ENCODE assay signal across 21 cellular contexts in the genomic region with DNA sequence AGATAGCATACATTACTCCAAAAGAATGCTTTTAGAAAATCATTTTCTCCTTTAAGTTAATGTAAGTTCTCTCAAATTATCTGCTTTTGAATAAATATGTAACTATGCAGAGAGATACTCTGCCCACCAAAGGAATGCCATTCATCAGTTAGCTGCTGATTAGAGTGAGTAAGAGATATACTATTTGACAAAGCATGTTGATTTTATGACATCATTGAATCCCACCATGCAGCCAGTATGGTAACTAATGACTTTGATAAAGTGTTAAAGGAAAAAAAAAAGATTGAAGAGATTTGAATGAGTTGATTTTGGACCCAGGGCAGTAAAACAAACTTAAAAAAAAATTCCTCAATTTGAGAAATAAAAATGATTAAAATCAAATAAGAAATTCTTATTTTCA.
DNase-seq lines count a peak whose midpoint lies in the region; ATAC-seq and TF ChIP-seq lines count a peak whose summit lies in the region.
"Had no signal": no experiment of that assay in that cellular context is flagged by ENCODE, and none has a peak within 500 bp of the region (broad histone marks: within the 10 kb centered on the region; RNA-seq: fewer than 3 reads in every experiment).

No MANE protein-coding gene starts in this region.

- no peaks in the 10 kb centered on the region for H3K4me1 Mint-ChIP-seq in endothelial cell (ENCODE audit: unreplicated experiment)

- H3K36me3 Mint-ChIP-seq in endothelial cell (ENCODE audit: low read depth, unreplicated experiment): no peaks in the 10 kb centered on the region

- H3K4me3 ChIP-seq in lower lobe of right lung: no peak overlapping the region
- H3K4me3 ChIP-seq: BLaER1, cardiac muscle cell, gastrocnemius medialis had no signal

- DNase-seq in ELR (ENCODE audit: low read depth) (peak; percentile 71), RKO (ENCODE audit: low spot score) (peak; percentile 2), endothelial cell (ENCODE audit: low spot score) (no peak), renal cortical epithelial cell (ENCODE audit: low read depth) (peak; percentile 1), G401 (ENCODE audit: low spot score) (no peak), NCI-H1092 (lab: John Stamatoyannopoulos, UW) (no peak), lower lobe of right lung (no peak)
- DNase-seq: activated CD4-positive, alpha-beta T cell treated with anti-CD3 and anti-CD28 coated beads for 1 hour; activated CD8-positive, alpha-beta memory T cell treated with anti-CD3 and anti-CD28 coated beads, Interleukin-2, amount 50 U/mL, for 4 hours; activated naive CD4-positive, alpha-beta T cell treated with Interleukin-2 at 50 U/mL for 16 hours; DMS79; effector memory CD8-positive, alpha-beta T cell; gastrocnemius medialis; GOT3; NCI-H774; retina; substantia nigra had no signal

- H3K27me3 Mint-ChIP-seq in endothelial cell (ENCODE audit: unreplicated experiment): no peaks in the 10 kb centered on the region
- H3K27me3 Mint-ChIP-seq: effector memory CD8-positive, alpha-beta T cell had no signal

- no peak overlapping the region for H3K27ac ChIP-seq in lower lobe of right lung
- H3K27ac ChIP-seq: BLaER1, cardiac muscle cell, gastrocnemius medialis had no signal

- H3K9me3 ChIP-seq in lower lobe of right lung: no peaks in the 10 kb centered on the region
- H3K9me3 ChIP-seq: BLaER1, gastrocnemius medialis had no signal

- no peak overlapping the region for H3K4me3 Mint-ChIP-seq in endothelial cell (ENCODE audit: unreplicated experiment)
- H3K4me3 Mint-ChIP-seq: effector memory CD8-positive, alpha-beta T cell had no signal

- no peaks in the 10 kb centered on the region for H3K36me3 ChIP-seq in lower lobe of right lung
- H3K36me3 ChIP-seq: BLaER1, cardiac muscle cell, gastrocnemius medialis had no signal

- no peaks in the 10 kb centered on the region for H3K27me3 ChIP-seq in lower lobe of right lung (ENCODE audit: low read depth)
- H3K27me3 ChIP-seq: BLaER1, gastrocnemius medialis had no signal

- H3K4me1 ChIP-seq in lower lobe of right lung: no peaks in the 10 kb centered on the region
- H3K4me1 ChIP-seq: BLaER1, gastrocnemius medialis had no signal

- no peak for ATAC-seq in HG03457 (IDR thresholded peaks at IDR 0.05; ENCODE audit: unreplicated experiment)
- ATAC-seq in lower lobe of right lung: no peak
- ATAC-seq: effector memory CD8-positive, alpha-beta T cell; gastrocnemius medialis; Right ventricle myocardium inferior had no signal

- intact Hi-C loops in lower lobe of right lung (cut with DNase I): no loop called here

- peak overlapping the region; percentile 2 for H3K27ac Mint-ChIP-seq in endothelial cell (ENCODE audit: unreplicated experiment)
- H3K27ac Mint-ChIP-seq: effector memory CD8-positive, alpha-beta T cell had no signal

- TF ChIP-seq CTCF in endothelial cell (IDR thresholded peaks at IDR 0.05; ENCODE audit: unreplicated experiment): no peak
- no peak for TF ChIP-seq CTCF in lower lobe of right lung (IDR thresholded peaks at IDR 0.05)

- in situ Hi-C loops in G401 (cut with HindIII; ENCODE audit: low sequenced_read_pairs): no loop called here

- no peaks in the 10 kb centered on the region for H3K9me3 Mint-ChIP-seq in endothelial cell (ENCODE audit: unreplicated experiment)

Comparison
In these comparisons a context has a peak if more than half of its experiments do, and no peak if none do; other contexts are left out.
1. DNase-seq: peak in ELR (single experiment), RKO (single experiment) and renal cortical epithelial cell (single experiment); none in endothelial cell (single experiment), G401 (single experiment), NCI-H1092 (single experiment) and lower lobe of right lung (single experiment).